Comparison of ENCODE assay signal across 8 cellular contexts in the genomic region with DNA sequence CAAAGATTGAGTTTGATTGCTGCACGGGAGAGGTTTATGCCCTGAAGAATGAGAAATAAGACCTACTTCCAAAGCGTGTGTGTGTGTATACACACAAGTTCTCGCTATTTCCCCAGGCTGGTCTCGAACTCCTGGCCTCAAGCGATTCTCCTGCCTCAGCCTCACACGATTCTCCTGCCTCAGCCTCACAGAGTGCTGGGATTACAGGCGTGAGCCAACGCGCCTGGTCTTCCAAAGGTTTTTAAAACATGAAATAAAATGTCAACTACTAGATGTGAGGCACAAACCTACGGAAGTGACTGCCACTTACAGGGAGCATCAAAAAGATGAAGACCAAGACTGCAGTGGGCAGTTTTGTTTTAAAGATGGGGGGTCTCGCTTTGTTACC. TPM values are rescaled to one million over a fixed set of nuclear protein-coding genes. Genes with fewer than 3 reads are reported as not detected.
A peak's percentile ranks its signal among the peaks of the same experiment; 100 is the strongest.
DNase-seq lines count a peak whose midpoint lies in the region; ATAC-seq and TF ChIP-seq lines count a peak whose summit lies in the region.

No MANE protein-coding gene starts in this region.

- peaks cover 0 to 13% (median 8%) of the 10 kb centered on the region in 10 experiments; a peak in 13 of 20 replicates for H3K4me1 ChIP-seq in BLaER1 treated with 17β-estradiol and CSF1 and Interleukin-3, amounts not matched to agents 10 nM and 100 nM
- peaks cover 10% of the 10 kb centered on the region; the same call in 1 of the 2 replicates for H3K4me1 ChIP-seq in Karpas-422 (ENCODE audit: low read length)
- no peaks in the 10 kb centered on the region for H3K4me1 ChIP-seq in neural progenitor cell

- peaks cover 12% of the 10 kb centered on the region for H3K4me1 Mint-ChIP-seq in chondrocyte (ENCODE audit: low read depth)
- peaks cover 7% of the 10 kb centered on the region for H3K4me1 Mint-ChIP-seq in neural progenitor cell

- ATAC-seq in GM21515 (IDR thresholded peaks at IDR 0.05; ENCODE audit: unreplicated experiment), result no peak
- ATAC-seq in GM19395 (IDR thresholded peaks at IDR 0.05; ENCODE audit: unreplicated experiment), result no peak

- peak overlapping the region in 2 of 11 experiments; percentile 84 to 90; a peak in 1 of 22 replicates for H3K9ac ChIP-seq in BLaER1 treated with 17β-estradiol and CSF1 and Interleukin-3, amounts not matched to agents 10 nM and 100 nM
- peak overlapping the region; percentile 89; the same call in 1 of the 2 replicates for H3K9ac ChIP-seq in Karpas-422 (ENCODE audit: low read length)
- no peak overlapping the region for H3K9ac ChIP-seq in neural progenitor cell

- peak overlapping the region in 10 of 11 experiments; percentile 9 to 61 (median 24); a peak in 13 of 22 replicates for H3K4me2 ChIP-seq in BLaER1 treated with 17β-estradiol and CSF1 and Interleukin-3, amounts not matched to agents 10 nM and 100 nM
- peak overlapping the region; percentile 85 for H3K4me2 ChIP-seq in Karpas-422 (ENCODE audit: low read depth, low read length, poor library complexity, severe bottlenecking)
- H3K4me2 ChIP-seq in neural progenitor cell, result peak overlapping the region; percentile 70

- peaks cover 4% of the 10 kb centered on the region for H3K9me3 Mint-ChIP-seq in chondrocyte (ENCODE audit: low read depth)
- H3K9me3 Mint-ChIP-seq in neural progenitor cell, result no peaks in the 10 kb centered on the region

- no peaks in the 10 kb centered on the region for H3K27me3 ChIP-seq in BLaER1 treated with 17β-estradiol and CSF1 and Interleukin-3, amounts not matched to agents 10 nM and 100 nM
- H3K27me3 ChIP-seq in Karpas-422 (ENCODE audit: low read length) (no peaks in the 10 kb centered on the region), neural progenitor cell (no peaks in the 10 kb centered on the region)

- peaks cover 0 to 22% (median 5%) of the 10 kb centered on the region in 11 experiments; a peak in 8 of 22 replicates for H3K36me3 ChIP-seq in BLaER1 treated with 17β-estradiol and CSF1 and Interleukin-3, amounts not matched to agents 10 nM and 100 nM
- H3K36me3 ChIP-seq in Karpas-422 (ENCODE audit: insufficient read depth, low read length) (peaks cover 19% of the 10 kb centered on the region; the same call in 1 of the 2 replicates), neural progenitor cell (no peaks in the 10 kb centered on the region)

- no peaks in the 10 kb centered on the region for H3K27me3 Mint-ChIP-seq in chondrocyte (ENCODE audit: low read depth)
- no peaks in the 10 kb centered on the region for H3K27me3 Mint-ChIP-seq in neural progenitor cell (ENCODE audit: insufficient read depth, low read depth)

- H3K9me2 ChIP-seq in Karpas-422 (replicated peaks; ENCODE audit: insufficient read depth, low read length), result no peaks in the 10 kb centered on the region

- peaks cover 5% of the 10 kb centered on the region for H3K36me3 Mint-ChIP-seq in chondrocyte (ENCODE audit: low read depth)
- no peaks in the 10 kb centered on the region for H3K36me3 Mint-ChIP-seq in neural progenitor cell

- peak overlapping the region; percentile 97 for H3K4me3 Mint-ChIP-seq in chondrocyte (ENCODE audit: unreplicated experiment)
- H3K4me3 Mint-ChIP-seq in neural progenitor cell, result peak overlapping the region; percentile 92

- H3K27ac Mint-ChIP-seq in chondrocyte (ENCODE audit: unreplicated experiment), result no peak overlapping the region
- H3K27ac Mint-ChIP-seq in neural progenitor cell, result no peak overlapping the region

- peaks cover 8% of the 10 kb centered on the region; the same call in 1 of the 2 replicates for H3K79me2 ChIP-seq in Karpas-422 (ENCODE audit: low read length)
- H3K79me2 ChIP-seq in neural progenitor cell (ENCODE audit: low read depth), result no peaks in the 10 kb centered on the region

- no peak for TF ChIP-seq CTCF in chondrocyte (IDR thresholded peaks at IDR 0.05)
- TF ChIP-seq CTCF in neural progenitor cell (IDR thresholded peaks at IDR 0.05), result no peak

- H3F3A ChIP-seq in neural progenitor cell (ENCODE audit: low read depth), result no peaks in the 10 kb centered on the region

- H4K20me1 ChIP-seq in BLaER1 treated with 17β-estradiol and CSF1 and Interleukin-3, amounts not matched to agents 10 nM and 100 nM, result no peaks in the 10 kb centered on the region
- H4K20me1 ChIP-seq in Karpas-422 (ENCODE audit: insufficient read depth, low read depth, low read length) (no peaks in the 10 kb centered on the region), neural progenitor cell (ENCODE audit: low read depth) (no peaks in the 10 kb centered on the region)

- no peaks in the 10 kb centered on the region for H3K9me3 ChIP-seq in BLaER1 treated with 17β-estradiol and CSF1 and Interleukin-3, amounts not matched to agents 10 nM and 100 nM (replicated peaks in 1 of 11)
- H3K9me3 ChIP-seq in Karpas-422 (ENCODE audit: low read length) (no peaks in the 10 kb centered on the region), neural progenitor cell (ENCODE audit: low read depth) (no peaks in the 10 kb centered on the region)

- H3K4me3 ChIP-seq in BLaER1 treated with 17β-estradiol and CSF1 and Interleukin-3, amounts not matched to agents 10 nM and 100 nM, result peak overlapping the region in 9 of 10 experiments; percentile 75 to 93 (median 88); a peak in 11 of 20 replicates
- peak overlapping the region; percentile 88 for H3K4me3 ChIP-seq in Karpas-422 (ENCODE audit: low read length)
- H3K4me3 ChIP-seq in neural progenitor cell, result peak overlapping the region; percentile 78

- H2AFZ ChIP-seq in Karpas-422 (ENCODE audit: low read length), result peak overlapping the region; percentile 79
- H2AFZ ChIP-seq in neural progenitor cell (replicated peaks), result peak overlapping the region; percentile 59

- H3K27ac ChIP-seq in BLaER1 treated with 17β-estradiol and CSF1 and Interleukin-3, amounts not matched to agents 10 nM and 100 nM, result peak overlapping the region in 1 of 11 experiments; percentile 82; a peak in 2 of 22 replicates
- H3K27ac ChIP-seq in Karpas-422 (ENCODE audit: low read length), result no peak overlapping the region
- H3K27ac ChIP-seq in neural progenitor cell, result no peak overlapping the region

- DNase-seq in Karpas-422 (no peak), chondrocyte (ENCODE audit: low spot score) (no peak), neural progenitor cell (ENCODE audit: low spot score) (no peak), cerebellar cortex (ENCODE audit: low spot score) (no peak), AG08395 (ENCODE audit: low spot score) (no peak)

RNA-seq across cellular contexts. Expression of a gene that starts 0.6 kb away (rescaled TPM):
- total RNA-seq in Karpas-422 (2014; rRNA removed; shearing (Covaris generic); ENCODE audit: low replicate concordance), result 70.5 and 75.1 TPM in 2 replicates
- total RNA-seq in chondrocyte (30.6 to 33.6 TPM (median 33.0 TPM) in 3 replicates), neural progenitor cell (ENCODE audit: low replicate concordance) (28.5 and 35.9 TPM in 2 replicates)

RNA-seq across cellular contexts. Expression of a gene that starts 57.5 kb away (rescaled TPM):
- 65.7 and 108 TPM in 2 replicates for total RNA-seq in Karpas-422 (2014; rRNA removed; shearing (Covaris generic); ENCODE audit: low replicate concordance)
- 17.7 to 25.9 TPM (median 19.7 TPM) in 3 replicates for total RNA-seq in chondrocyte
- 72.8 and 141 TPM in 2 replicates for total RNA-seq in neural progenitor cell (ENCODE audit: low replicate concordance)

RNA-seq across cellular contexts. Expression of a gene that starts 57.6 kb away (rescaled TPM):
- total RNA-seq in Karpas-422 (2014; rRNA removed; shearing (Covaris generic); ENCODE audit: low replicate concordance), result 13.7 and 49.6 TPM in 2 replicates
- total RNA-seq in chondrocyte (3.8 to 5.2 TPM (median 3.9 TPM) in 3 replicates), neural progenitor cell (ENCODE audit: low replicate concordance) (53.1 and 79.8 TPM in 2 replicates)

Comparison
In these comparisons a context has a peak if more than half of its experiments do, and no peak if none do; other contexts are left out.
1. H3K4me2 ChIP-seq: peak in every context shown above with its lines; median percentile 85 in Karpas-422; 70 in neural progenitor cell; 24 in BLaER1 treated with 17β-estradiol and CSF1 and Interleukin-3, amounts not matched to agents 10 nM and 100 nM.